In the genomic region with DNA sequence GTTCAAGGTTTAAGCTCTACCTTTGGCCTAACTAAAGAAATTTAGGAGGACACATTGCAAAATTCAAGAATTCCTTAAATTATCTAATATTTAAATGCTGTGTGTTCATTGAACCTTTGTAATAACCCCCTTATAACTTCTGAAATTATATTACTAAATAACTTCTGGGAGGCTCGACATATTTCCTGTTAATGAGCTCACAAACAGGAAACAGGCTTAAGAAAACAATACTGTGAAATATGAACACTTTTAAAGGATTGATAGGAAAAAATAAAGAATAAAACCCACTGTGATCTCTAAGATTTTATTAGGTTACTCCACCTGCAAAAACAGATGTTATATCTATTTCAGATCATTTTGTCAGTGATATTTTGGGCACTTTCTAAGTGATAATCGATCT, we compare ENCODE assay signal across 34 cellular contexts.
"Had no signal": no experiment of that assay in that cellular context is flagged by ENCODE, and none has a peak within 500 bp of the region (broad histone marks: within the 10 kb centered on the region; RNA-seq: fewer than 3 reads in every experiment).

No MANE protein-coding gene starts in this region.

- H3K36me3 ChIP-seq: MG63 had no signal

- H3K4me3 ChIP-seq: MG63 had no signal

- DNase-seq: Karpas-422, Kasumi-1, MG63, MM.1S, MV-4-11, NCI-H1048, NCI-H1092, NCI-H1092 treated with DMSO at 0.1 percent for 48 hours, NCI-H1105, NCI-H1105 treated with DMSO at 0.1 percent for 48 hours, NCI-H1417, NCI-H1417 treated with DMSO at 0.1 percent for 48 hours, NCI-H1436, NCI-H1436 treated with DMSO at 0.1 percent for 48 hours, NCI-H146, NCI-H1694, NCI-H1694 treated with DMSO at 0.1 percent for 48 hours, NCI-H187, NCI-H187 treated with DMSO at 0.1 percent for 48 hours, NCI-H1930, NCI-H2029, NCI-H2029 treated with DMSO at 0.1 percent for 48 hours, NCI-H2081, NCI-H2081 treated with DMSO at 0.1 percent for 48 hours, NCI-H2107, NCI-H2171, NCI-H2171 treated with DMSO at 0.1 percent for 48 hours, NCI-H2227 treated with DMSO at 0.1 percent for 48 hours, NCI-H226, NCI-H345, NCI-H446, NCI-H446 treated with DMSO at 0.1 percent for 48 hours, NCI-H510A had no signal

- H3K9me3 ChIP-seq: MG63 had no signal

- H3K9ac ChIP-seq: KMS-11 had no signal

- H3K27ac ChIP-seq: KMS-11 had no signal

- H3K27me3 ChIP-seq: MG63 had no signal

- H3K4me2 ChIP-seq: KMS-11 had no signal
